In the genomic region with DNA sequence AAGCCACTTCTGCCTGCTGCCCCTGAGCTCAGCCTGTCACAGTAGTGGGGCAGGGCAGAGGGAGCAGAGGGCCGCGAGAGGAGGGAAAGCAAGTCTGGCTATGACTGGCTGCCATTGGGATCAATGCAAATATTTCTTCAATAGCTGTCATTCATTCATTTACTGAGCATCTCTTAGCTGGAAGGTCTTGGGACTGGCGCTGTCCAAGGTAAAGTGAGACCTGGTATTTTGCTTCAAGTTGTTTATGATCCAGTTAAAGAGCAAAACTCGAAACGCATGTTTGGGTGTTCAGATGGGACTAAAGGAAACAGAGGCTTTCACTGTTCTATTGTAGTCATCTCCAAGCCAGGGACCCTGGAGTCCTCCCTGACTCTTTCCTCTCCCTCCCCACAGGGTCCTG, we compare ENCODE assay signal across 1 cellular context.
TF ChIP-seq lines count a peak whose summit lies in the region.

No MANE protein-coding gene starts in this region.

TF ChIP-seq in SK-N-SH treated with all-trans-retinoic acid at 6 μM for 48 hours, 23 proteins besides CTCF, POLR2A, EP300 and RAD21 (continued from another document):
- TF ChIP-seq POU6F1 (CRISPR knock-in tag; IDR thresholded peaks at IDR 0.05; ENCODE audit: borderline replicate concordance, low read depth) = no peak
- TF ChIP-seq, protein P1, sequence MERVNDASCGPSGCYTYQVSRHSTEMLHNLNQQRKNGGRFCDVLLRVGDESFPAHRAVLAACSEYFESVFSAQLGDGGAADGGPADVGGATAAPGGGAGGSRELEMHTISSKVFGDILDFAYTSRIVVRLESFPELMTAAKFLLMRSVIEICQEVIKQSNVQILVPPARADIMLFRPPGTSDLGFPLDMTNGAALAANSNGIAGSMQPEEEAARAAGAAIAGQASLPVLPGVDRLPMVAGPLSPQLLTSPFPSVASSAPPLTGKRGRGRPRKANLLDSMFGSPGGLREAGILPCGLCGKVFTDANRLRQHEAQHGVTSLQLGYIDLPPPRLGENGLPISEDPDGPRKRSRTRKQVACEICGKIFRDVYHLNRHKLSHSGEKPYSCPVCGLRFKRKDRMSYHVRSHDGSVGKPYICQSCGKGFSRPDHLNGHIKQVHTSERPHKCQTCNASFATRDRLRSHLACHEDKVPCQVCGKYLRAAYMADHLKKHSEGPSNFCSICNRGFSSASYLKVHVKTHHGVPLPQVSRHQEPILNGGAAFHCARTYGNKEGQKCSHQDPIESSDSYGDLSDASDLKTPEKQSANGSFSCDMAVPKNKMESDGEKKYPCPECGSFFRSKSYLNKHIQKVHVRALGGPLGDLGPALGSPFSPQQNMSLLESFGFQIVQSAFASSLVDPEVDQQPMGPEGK (CRISPR knock-in tag; IDR thresholded peaks at IDR 0.05; ENCODE audit: borderline replicate concordance) = no peak
- no peak for TF ChIP-seq TOX (CRISPR knock-in tag; IDR thresholded peaks at IDR 0.05; ENCODE audit: borderline replicate concordance)
- TF ChIP-seq TCF4 (CRISPR knock-in tag; IDR thresholded peaks at IDR 0.05; ENCODE audit: borderline replicate concordance) = no peak
- TF ChIP-seq ESRRG (CRISPR knock-in tag; IDR thresholded peaks at IDR 0.05) = no peak
- TF ChIP-seq ZNF8 (CRISPR knock-in tag; IDR thresholded peaks at IDR 0.05) = no peak
- TF ChIP-seq, protein P2, sequence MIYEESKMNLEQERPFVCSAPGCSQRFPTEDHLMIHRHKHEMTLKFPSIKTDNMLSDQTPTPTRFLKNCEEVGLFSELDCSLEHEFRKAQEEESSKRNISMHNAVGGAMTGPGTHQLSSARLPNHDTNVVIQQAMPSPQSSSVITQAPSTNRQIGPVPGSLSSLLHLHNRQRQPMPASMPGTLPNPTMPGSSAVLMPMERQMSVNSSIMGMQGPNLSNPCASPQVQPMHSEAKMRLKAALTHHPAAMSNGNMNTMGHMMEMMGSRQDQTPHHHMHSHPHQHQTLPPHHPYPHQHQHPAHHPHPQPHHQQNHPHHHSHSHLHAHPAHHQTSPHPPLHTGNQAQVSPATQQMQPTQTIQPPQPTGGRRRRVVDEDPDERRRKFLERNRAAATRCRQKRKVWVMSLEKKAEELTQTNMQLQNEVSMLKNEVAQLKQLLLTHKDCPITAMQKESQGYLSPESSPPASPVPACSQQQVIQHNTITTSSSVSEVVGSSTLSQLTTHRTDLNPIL (CRISPR knock-in tag; IDR thresholded peaks at IDR 0.05; ENCODE audit: low read depth) = no peak
- no peak for TF ChIP-seq OSR1 (CRISPR knock-in tag; IDR thresholded peaks at IDR 0.05)
- no peak for TF ChIP-seq GLIS3 (CRISPR knock-in tag; IDR thresholded peaks at IDR 0.05)
- no peak for TF ChIP-seq ZNF70 (CRISPR knock-in tag; IDR thresholded peaks at IDR 0.05)
- no peak for TF ChIP-seq BACH2 (CRISPR knock-in tag; IDR thresholded peaks at IDR 0.05; ENCODE audit: borderline replicate concordance)
- TF ChIP-seq PPARA (CRISPR knock-in tag; IDR thresholded peaks at IDR 0.05; ENCODE audit: borderline replicate concordance) = no peak
- no peak for TF ChIP-seq ZNF565 (CRISPR knock-in tag; conservative IDR thresholded peaks at IDR 0.05; ENCODE audit: low read depth)
